8 cellular contexts compared by ENCODE assay signal in genomic region chr4:121307441-121308327, GRCh38.
DNase-seq lines count a peak whose midpoint lies in the region; ATAC-seq and TF ChIP-seq lines count a peak whose summit lies in the region.

No MANE protein-coding gene starts in this region.

- peak; percentile 89 for TF ChIP-seq CTCF in fibroblast of villous mesenchyme (IDR thresholded peaks at IDR 0.05; ENCODE audit: insufficient read depth, low read depth, low read length)

- TF ChIP-seq POLR2A in GM18505 (IDR thresholded peaks at IDR 0.05; ENCODE audit: borderline replicate concordance, extremely low read depth, insufficient read depth, insufficient read length): no peak

- DNase-seq in AML-193 (lab: John Stamatoyannopoulos, UW): peak; percentile 34 to 49
- DNase-seq in NCI-H1092 treated with DMSO at 0.1 percent for 48 hours (lab: John Stamatoyannopoulos, UW): peak; percentile 24
- DNase-seq in activated CD4-positive, alpha-beta T cell treated with anti-CD3 and anti-CD28 coated beads, Interleukin-2, amount 50 U/mL, for 1 hour: peak; percentile 19
- DNase-seq in fibroblast of villous mesenchyme (ENCODE audit: low read depth): peak; percentile 69
- peak; percentile 41 for DNase-seq in stimulated activated CD4-positive, alpha-beta T cell treated with anti-CD3 and anti-CD28 coated beads, Interleukin-1b, Interleukin-23, amount 100 ng/mL, for 48 hours
- DNase-seq in DMS114 treated with DMSO at 0.1 percent for 48 hours (lab: John Stamatoyannopoulos, UW; ENCODE audit: unreplicated experiment): no peak

- peak; percentile 95 for ATAC-seq in GM18505 (IDR thresholded peaks at IDR 0.05; ENCODE audit: unreplicated experiment)
- ATAC-seq in HG02798 (IDR thresholded peaks at IDR 0.05; ENCODE audit: poor library complexity, unreplicated experiment): peak; percentile 94

- H3K4me3 ChIP-seq in fibroblast of villous mesenchyme (ENCODE audit: low read depth, low read length): no peak overlapping the region
